ENCODE assay signal across 24 cellular contexts in genomic region chr10:11901036-11901301, GRCh38.
"Had no signal": no experiment of that assay in that cellular context is flagged by ENCODE, and none has a peak within 500 bp of the region (broad histone marks: within the 10 kb centered on the region; RNA-seq: fewer than 3 reads in every experiment).

No MANE protein-coding gene starts in this region.

- H3K9me3 ChIP-seq: adrenal gland, body of pancreas, SJCRH30 had no signal

- H3K27me3 ChIP-seq: adrenal gland, body of pancreas, SJCRH30 had no signal

- H3K4me3 Mint-ChIP-seq: activated CD4-positive, alpha-beta T cell treated with anti-CD3 and anti-CD28 coated beads, Interleukin-2, amount 10 ng/mL, durations not matched to agents 7 days and 5 days; activated CD8-positive, alpha-beta T cell treated with anti-CD3 and anti-CD28 coated beads, Interleukin-2, amount 10 ng/mL, durations not matched to agents 7 days and 5 days; activated naive CD4-positive, alpha-beta T cell treated with anti-CD3 and anti-CD28 coated beads for 36 hours; activated T-cell treated with anti-CD3 and anti-CD28 coated beads, Interleukin-2, amount 50 U/mL, for 24 hours; T-helper 1 cell treated with Interleukin-12 subunit alpha and Interleukin-12 subunit beta and Interleukin-4 antibody, amounts not matched to agents 30 μg/mL and 1 μg/mL, for 36 hours; T-helper 2 cell treated with Interferon-gamma antibody and Interleukin-4, amounts not matched to agents 5 μg/mL and 100 μg/mL, for 36 hours had no signal

- H3K27me3 Mint-ChIP-seq: activated CD4-positive, alpha-beta T cell treated with anti-CD3 and anti-CD28 coated beads, Interleukin-2, amount 10 ng/mL, durations not matched to agents 7 days and 5 days; activated T-cell treated with anti-CD3 and anti-CD28 coated beads, Interleukin-2, amount 50 U/mL, for 24 hours had no signal

- H3K36me3 ChIP-seq: adrenal gland, SJCRH30 had no signal

- H3K4me1 ChIP-seq: adrenal gland had no signal

- H3K9ac ChIP-seq: KMS-11 had no signal

- H3K4me3 ChIP-seq: adrenal gland, body of pancreas, SJCRH30, SK-N-MC had no signal

- H3K27ac ChIP-seq: adrenal gland, body of pancreas, KMS-11, SK-N-MC had no signal

- H3K36me3 Mint-ChIP-seq: activated naive CD4-positive, alpha-beta T cell treated with anti-CD3 and anti-CD28 coated beads, Interleukin-2, amount 50 U/mL, for 72 hours had no signal

- H3K9me3 Mint-ChIP-seq: activated CD4-positive, alpha-beta T cell treated with anti-CD3 and anti-CD28 coated beads, Interleukin-2, amount 10 ng/mL, durations not matched to agents 7 days and 5 days; activated naive CD4-positive, alpha-beta T cell treated with anti-CD3 and anti-CD28 coated beads for 36 hours; activated naive CD4-positive, alpha-beta T cell treated with anti-CD3 and anti-CD28 coated beads, Interleukin-2, amount 50 U/mL, for 72 hours; activated T-cell treated with anti-CD3 and anti-CD28 coated beads, Interleukin-2, amount 50 U/mL, for 24 hours; activated T-helper 2 cell treated with anti-CD3 and anti-CD28 coated beads, Interferon-gamma antibody, Interleukin-2, Interleukin-4, amounts not matched to agents 10 μg/mL and 5 μg/mL and 100 μg/mL, durations not matched to agents 14 hours and 24 hours and 36 hours; T-helper 1 cell treated with Interleukin-12 subunit alpha and Interleukin-12 subunit beta and Interleukin-4 antibody, amounts not matched to agents 30 μg/mL and 1 μg/mL, for 36 hours; T-helper 2 cell treated with Interferon-gamma antibody and Interleukin-4, amounts not matched to agents 5 μg/mL and 100 μg/mL, for 36 hours had no signal

- H3K27ac Mint-ChIP-seq: activated CD4-positive, alpha-beta T cell treated with anti-CD3 and anti-CD28 coated beads, Interleukin-2, amount 10 ng/mL, durations not matched to agents 7 days and 5 days; activated CD8-positive, alpha-beta T cell treated with anti-CD3 and anti-CD28 coated beads, Interleukin-2, amount 10 ng/mL, durations not matched to agents 7 days and 5 days; activated naive CD4-positive, alpha-beta T cell treated with anti-CD3 and anti-CD28 coated beads for 36 hours; activated T-cell treated with anti-CD3 and anti-CD28 coated beads, Interleukin-2, amount 50 U/mL, for 24 hours; activated T-helper 2 cell treated with anti-CD3 and anti-CD28 coated beads, Interferon-gamma antibody, Interleukin-2, Interleukin-4, amounts not matched to agents 10 μg/mL and 5 μg/mL and 100 μg/mL, durations not matched to agents 14 hours and 24 hours and 36 hours; T-helper 1 cell treated with Interleukin-12 subunit alpha and Interleukin-12 subunit beta and Interleukin-4 antibody, amounts not matched to agents 30 μg/mL and 1 μg/mL, for 36 hours; T-helper 2 cell treated with Interferon-gamma antibody and Interleukin-4, amounts not matched to agents 5 μg/mL and 100 μg/mL, for 36 hours had no signal

- DNase-seq: activated CD4-positive, alpha-beta T cell treated with anti-CD3 and anti-CD28 coated beads, Interleukin-2, amount 10 ng/mL, durations not matched to agents 7 days and 5 days; activated CD4-positive, alpha-beta T cell treated with anti-CD3 and anti-CD28 coated beads, Interleukin-2, amount 50 U/mL, for 48 hours; activated CD8-positive, alpha-beta T cell treated with anti-CD3 and anti-CD28 coated beads, Interleukin-2, amount 10 ng/mL, durations not matched to agents 7 days and 5 days; activated gamma-delta T cell treated with Interleukin-2 at 50 U/mL for 16 hours; activated naive CD4-positive, alpha-beta T cell treated with anti-CD3 and anti-CD28 coated beads for 36 hours; activated T-cell treated with anti-CD3 and anti-CD28 coated beads, Interleukin-2, amount 50 U/mL, for 24 hours; adrenal gland; MM.1S; NCI-H1092; NCI-H1436 treated with DMSO at 0.1 percent for 48 hours; NCI-H1694 treated with DMSO at 0.1 percent for 48 hours; NCI-H2029; NCI-H345; NCI-H524 treated with DMSO at 0.1 percent for 48 hours; SHP77 had no signal

- H3K4me1 Mint-ChIP-seq: activated CD4-positive, alpha-beta T cell treated with anti-CD3 and anti-CD28 coated beads, Interleukin-2, amount 10 ng/mL, durations not matched to agents 7 days and 5 days had no signal

- ATAC-seq: activated CD8-positive, alpha-beta T cell treated with anti-CD3 and anti-CD28 coated beads, Interleukin-2, amount 10 ng/mL, durations not matched to agents 7 days and 5 days; activated naive CD4-positive, alpha-beta T cell treated with anti-CD3 and anti-CD28 coated beads, Interleukin-2, amount 50 U/mL, for 72 hours; body of pancreas; Panc1 had no signal

- H3K4me2 ChIP-seq: KMS-11 had no signal
